ENCODE assay signal across 8 cellular contexts in the genomic region with DNA sequence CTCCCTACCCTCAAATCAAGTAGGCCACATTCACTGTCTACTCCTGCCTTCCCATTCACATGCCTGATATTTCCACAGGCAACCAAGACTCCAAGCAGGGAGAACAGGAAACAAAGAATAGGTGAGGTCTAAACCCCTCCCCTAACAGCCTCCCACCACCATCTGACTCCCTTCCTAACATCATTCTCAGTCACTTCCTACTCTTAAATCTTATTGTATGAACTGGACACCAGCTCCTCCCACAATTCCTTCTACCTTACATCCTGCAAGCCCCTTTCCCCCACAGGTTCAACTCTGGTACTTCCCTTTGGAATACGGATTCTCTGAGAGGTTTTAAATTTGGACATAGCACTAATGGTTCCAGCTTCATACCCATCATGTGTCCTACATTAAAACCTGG. TPM values are rescaled to one million over a fixed set of nuclear protein-coding genes. Genes with fewer than 3 reads are reported as not detected.
DNase-seq lines count a peak whose midpoint lies in the region; ATAC-seq and TF ChIP-seq lines count a peak whose summit lies in the region.
"Had no signal": no experiment of that assay in that cellular context is flagged by ENCODE, and none has a peak within 500 bp of the region (broad histone marks: within the 10 kb centered on the region; RNA-seq: fewer than 3 reads in every experiment).

No MANE protein-coding gene starts in this region.

- no peaks in the 10 kb centered on the region for H3K9me3 Mint-ChIP-seq in GM23338

- H3K27ac Mint-ChIP-seq in GM23338 (no peak overlapping the region), T-helper 17 cell (peak overlapping the region; percentile 75)

- H3K9ac ChIP-seq in mucosa of rectum (ENCODE audit: low read depth in 1 of 2, low read length in 2 of 2), result peak overlapping the region in 1 of 2 donors; percentile 63

- no peak for ATAC-seq in GM23338
- ATAC-seq in T-helper 17 cell, result no peak
- ATAC-seq in body of pancreas, result no peak

- WGBS in body of pancreas, 2 donors, result 73 to 78% methylated on average over 1 of the region's 1 CpG

- H3K27me3 ChIP-seq in GM23338 (ENCODE audit: insufficient read depth), result no peaks in the 10 kb centered on the region
- H3K27me3 ChIP-seq in mucosa of rectum (ENCODE audit: control insufficient read depth in 2 of 2, insufficient read depth in 2 of 2, low read length in 2 of 2), result no peaks in the 10 kb centered on the region
- H3K27me3 ChIP-seq in body of pancreas, result no peaks in the 10 kb centered on the region

- H3K79me2 ChIP-seq in GM23338 (replicated peaks; ENCODE audit: insufficient read depth), result peaks cover 30% of the 10 kb centered on the region

- H3K27me3 Mint-ChIP-seq in GM23338 (ENCODE audit: insufficient read depth, low read depth, poor library complexity), result peaks cover 12% of the 10 kb centered on the region
- H3K27me3 Mint-ChIP-seq in T-helper 17 cell, result no peaks in the 10 kb centered on the region

- H3K4me3 ChIP-seq in GM23338 (peak overlapping the region; percentile 94), mucosa of rectum (ENCODE audit: low read length in 2 of 2) (peak overlapping the region; percentile 86), body of pancreas (no peak overlapping the region)

- H3K9me3 ChIP-seq in T-helper 17 cell (ENCODE audit: control insufficient read depth, low read length, poor library complexity, severe bottlenecking) (no peaks in the 10 kb centered on the region), mucosa of rectum (ENCODE audit: control insufficient read depth in 2 of 2, low read length in 2 of 2) (no peaks in the 10 kb centered on the region), body of pancreas (no peaks in the 10 kb centered on the region)

- no peaks in the 10 kb centered on the region for H3F3A ChIP-seq in GM23338 (replicated peaks; ENCODE audit: low read depth)

- H2AFZ ChIP-seq in GM23338, result no peak overlapping the region

- intact Hi-C loops in body of pancreas (cut with DNase I), result no loop called here

- peak overlapping the region; percentile 92 for H3K4me2 ChIP-seq in GM23338

- H3K4me1 ChIP-seq in GM23338 (ENCODE audit: insufficient read depth) (peaks cover 17% of the 10 kb centered on the region), mucosa of rectum (ENCODE audit: control insufficient read depth in 2 of 2, insufficient read depth in 2 of 2, low read length in 2 of 2) (peaks cover 18 to 24% of the 10 kb centered on the region in 2 donors), body of pancreas (peaks cover 22% of the 10 kb centered on the region)

- H3K36me3 Mint-ChIP-seq in GM23338 (ENCODE audit: low read depth) (peaks cover 43% of the 10 kb centered on the region), T-helper 17 cell (ENCODE audit: low read depth) (peaks cover 5% of the 10 kb centered on the region)

- TF ChIP-seq CTCF in GM23338 (conservative IDR thresholded peaks at IDR 0.05; ENCODE audit: low read depth in 2 of 2), result no peak
- no peak for TF ChIP-seq CTCF in body of pancreas (IDR thresholded peaks at IDR 0.05)

- H3K27ac ChIP-seq in GM23338 (ENCODE audit: low read depth) (no peak overlapping the region), mucosa of rectum (ENCODE audit: low read depth in 2 of 2, low read length in 2 of 2) (no peak overlapping the region), body of pancreas (peak overlapping the region in 1 of 4 donors; percentile 87)

- H4K20me1 ChIP-seq in GM23338 (replicated peaks; ENCODE audit: insufficient read depth), result peaks cover 9% of the 10 kb centered on the region; the same call in 1 of the 2 replicates

- H3K4me3 Mint-ChIP-seq in GM23338 (peak overlapping the region; percentile 92), T-helper 17 cell (peak overlapping the region; percentile 39)

- no peaks in the 10 kb centered on the region for H3K9me2 ChIP-seq in GM23338 (ENCODE audit: insufficient read depth)

- DNase-seq in GM23338 (ENCODE audit: low spot score) (no peak), T-helper 17 cell (no peak), COLO829 (ENCODE audit: low spot score) (no peak), anterior cingulate cortex (lab: John Stamatoyannopoulos, UW) (no peak), body of pancreas (no peak)
- DNase-seq: GOT3, Right ventricle myocardium superior had no signal

- H3K36me3 ChIP-seq in GM23338 (ENCODE audit: insufficient read depth) (no peaks in the 10 kb centered on the region; the same call in 1 of the 2 replicates), mucosa of rectum (ENCODE audit: control insufficient read depth in 2 of 2, insufficient read depth in 2 of 2, low read length in 2 of 2) (peaks cover 24 to 33% of the 10 kb centered on the region in 2 donors), body of pancreas (replicated peaks in 1 of 2; ENCODE audit: insufficient read depth in 1 of 2, low read depth in 2 of 2) (no peaks in the 10 kb centered on the region)

- no peak for TF ChIP-seq POLR2A in body of pancreas (IDR thresholded peaks at IDR 0.05)

- H3K4me1 Mint-ChIP-seq in GM23338 (peaks cover 16% of the 10 kb centered on the region), T-helper 17 cell (peaks cover 23% of the 10 kb centered on the region)

TF ChIP-seq in GM23338, 12 proteins besides CTCF, POLR2A, EP300 and RAD21 (continues in another document):
- no peak for TF ChIP-seq NANOG (IDR thresholded peaks at IDR 0.05; ENCODE audit: borderline replicate concordance)

RNA-seq across cellular contexts. Expression of a gene that starts 0.9 kb away (rescaled TPM):
- total RNA-seq in GM23338 (2014; rRNA removed; shearing (Covaris generic)), result 4.7 and 12.5 TPM in 2 replicates
- polyA plus RNA-seq in GM23338 (2016; fragmentation: Nextera tagmentation; extraction: Ambion mirVana), result 24.5 and 27.5 TPM in 2 replicates
- total RNA-seq in T-helper 17 cell (10 to 100 TPM; 32.6 to 37.0 TPM), body of pancreas (10 to 100 TPM in 1 of 2 donors, 1 to 10 TPM in 1; 7.3 to 28.3 TPM)

RNA-seq across cellular contexts. Expression of a gene that starts 19.3 kb away (rescaled TPM):
- total RNA-seq in GM23338 (2014; rRNA removed; shearing (Covaris generic)), result 8.9 and 12.8 TPM in 2 replicates
- polyA plus RNA-seq in GM23338 (2016; fragmentation: Nextera tagmentation; extraction: Ambion mirVana), result 20.6 and 23.0 TPM in 2 replicates
- total RNA-seq in T-helper 17 cell (1 to 10 TPM; 5.6 to 6.6 TPM), body of pancreas (1 to 10 TPM; 2.0 to 5.4 TPM)

RNA-seq across cellular contexts. Expression of a gene that starts 26.8 kb away (rescaled TPM):
- total RNA-seq in GM23338 (2014; rRNA removed; shearing (Covaris generic)), result 30.8 and 31.3 TPM in 2 replicates
- polyA plus RNA-seq in GM23338 (2016; fragmentation: Nextera tagmentation; extraction: Ambion mirVana), result 16.0 and 16.2 TPM in 2 replicates
- total RNA-seq in T-helper 17 cell, result 10 to 100 TPM; 23.5 to 25.6 TPM
- total RNA-seq in body of pancreas, result 10 to 100 TPM; 12.2 to 24.4 TPM

RNA-seq across cellular contexts. Expression of a gene that starts 28.3 kb away (rescaled TPM):
- 49.1 and 49.2 TPM in 2 replicates for total RNA-seq in GM23338 (2014; rRNA removed; shearing (Covaris generic))
- 73.6 and 78.8 TPM in 2 replicates for polyA plus RNA-seq in GM23338 (2016; fragmentation: Nextera tagmentation; extraction: Ambion mirVana)
- total RNA-seq in T-helper 17 cell (10 to 100 TPM; 16.3 to 23.2 TPM), body of pancreas (10 to 100 TPM; 26.4 to 35.5 TPM)

RNA-seq across cellular contexts. Expression of a gene that starts 28.9 kb away (rescaled TPM):
- total RNA-seq in GM23338 (2014; rRNA removed; shearing (Covaris generic)), result 41.0 and 41.3 TPM in 2 replicates
- 41.9 and 42.9 TPM in 2 replicates for polyA plus RNA-seq in GM23338 (2016; fragmentation: Nextera tagmentation; extraction: Ambion mirVana)
- total RNA-seq in T-helper 17 cell, result 100 to 1,000 TPM; 114 to 123 TPM
- total RNA-seq in body of pancreas, result 10 to 100 TPM; 36.1 to 48.1 TPM

Comparison
In these comparisons a context has a peak if more than half of its experiments do, and no peak if none do; other contexts are left out.
1. H3K4me3 ChIP-seq: peak in GM23338 (single experiment) and mucosa of rectum (2 of 2); none in body of pancreas (0 of 2).